ENCODE assay signal across 17 cellular contexts in the genomic region with DNA sequence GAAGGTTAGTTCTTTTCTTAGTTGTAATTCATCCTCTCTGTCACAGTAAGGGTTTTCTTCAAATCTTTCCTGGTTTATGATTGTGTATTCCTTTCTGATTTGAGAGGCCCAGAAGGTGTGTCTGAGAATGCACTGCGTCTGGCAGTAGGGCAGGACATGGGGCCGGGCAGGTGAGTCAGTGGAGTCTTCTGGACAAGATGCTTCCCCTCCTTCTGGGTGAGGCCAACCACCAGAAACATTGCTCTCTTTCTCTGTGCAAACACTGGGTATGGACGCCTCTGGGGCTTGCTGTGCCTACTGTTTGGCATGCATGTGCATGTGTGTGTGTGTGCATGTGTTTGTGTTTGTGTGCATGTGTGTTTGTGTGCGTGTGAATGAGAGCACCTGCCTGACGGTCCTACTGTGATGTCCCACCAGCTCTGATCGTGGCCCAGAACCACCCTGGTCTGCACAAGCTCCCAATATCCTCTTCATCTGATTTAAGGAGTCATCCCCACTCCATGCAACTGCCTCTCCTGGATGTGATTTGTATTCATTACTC.
DNase-seq lines count a peak whose midpoint lies in the region; ATAC-seq and TF ChIP-seq lines count a peak whose summit lies in the region.
"Had no signal": no experiment of that assay in that cellular context is flagged by ENCODE, and none has a peak within 500 bp of the region (broad histone marks: within the 10 kb centered on the region; RNA-seq: fewer than 3 reads in every experiment).

No MANE protein-coding gene starts in this region.

- H3K27me3 ChIP-seq in IMR-90 (ENCODE audit: control insufficient read depth, insufficient read depth, low read length) (no peaks in the 10 kb centered on the region), mammary epithelial cell (ENCODE audit: insufficient read depth, low read length) (no peaks in the 10 kb centered on the region), foreskin keratinocyte (no peaks in the 10 kb centered on the region), suprapubic skin (no peaks in the 10 kb centered on the region), neuronal stem cell (ENCODE audit: control insufficient read depth in 3 of 3, insufficient read depth in 3 of 3, low read depth in 1 of 3, low read length in 3 of 3) (no peaks in the 10 kb centered on the region)
- H3K27me3 ChIP-seq: MG63 had no signal

- 60% methylated on average over 2 of the region's 6 CpGs; no CpG with 5 or more reads in 1 of the 2 experiments for WGBS in IMR-90 (ENCODE audit: extremely low coverage in 2 of 2, insufficient read length in 1 of 2), 2 experiments
- WGBS in mammary epithelial cell (ENCODE audit: low coverage, missing lambda C conversion rate), result 33% methylated on average over 6 of the region's 6 CpGs
- 62% methylated on average over 6 of the region's 6 CpGs for WGBS in suprapubic skin
- WGBS in neuronal stem cell (ENCODE audit: extremely low coverage in 2 of 2, insufficient read length in 2 of 2, insufficient replicate concordance in 1 of 2), 2 donors, result no CpG with 5 or more reads among the region's 6 CpGs

- no peak overlapping the region for H2BK12ac ChIP-seq in neuronal stem cell (ENCODE audit: low read length)

- no peak overlapping the region for H3K4me3 ChIP-seq in IMR-90 (ENCODE audit: insufficient read depth, low read depth, low read length)
- H3K4me3 ChIP-seq in mammary epithelial cell (replicated peaks in 1 of 3; ENCODE audit: insufficient read depth in 1 of 3, low read depth in 2 of 3, low read length in 3 of 3), result no peak overlapping the region
- no peak overlapping the region for H3K4me3 ChIP-seq in suprapubic skin
- H3K4me3 ChIP-seq in neuronal stem cell (ENCODE audit: low read length in 2 of 2), result peak overlapping the region in 1 of 2 donors; percentile 22
- no peak overlapping the region for H3K4me3 ChIP-seq in foreskin fibroblast (ENCODE audit: low read depth in 1 of 2, low read length in 2 of 2)
- H3K4me3 ChIP-seq: GM12878, MG63 had no signal

- in situ Hi-C loops in IMR-90 (cut with MboI; ENCODE audit: low sequenced_read_pairs), result no loop called here
- in situ Hi-C loops in mammary epithelial cell (cut with MboI; ENCODE audit: low sequenced_read_pairs in 2 of 2), result no loop called here

- H3K9ac ChIP-seq in IMR-90 (ENCODE audit: low read depth, low read length) (no peak overlapping the region), mammary epithelial cell (ENCODE audit: insufficient read depth, low read length) (peak overlapping the region; percentile 79), neuronal stem cell (ENCODE audit: low read depth, low read length, poor library complexity) (no peak overlapping the region)

- no peaks in the 10 kb centered on the region for H3K79me2 ChIP-seq in mammary epithelial cell (ENCODE audit: insufficient read depth, low read length)

- CTCF ChIA-PET in IMR-90 (lab: Yijun Ruan, JAX) (no interaction called here), mammary epithelial cell (lab: Charles Lee; ENCODE audit: low non-redundant PET) (no interaction called here)

- H4K91ac ChIP-seq in IMR-90 (ENCODE audit: insufficient read depth, low read depth, low read length) (no peak overlapping the region), neuronal stem cell (ENCODE audit: low read depth, low read length, poor library complexity) (no peak overlapping the region)

- H3K23ac ChIP-seq in IMR-90 (ENCODE audit: low read depth, low read length), result no peak overlapping the region
- H3K23ac ChIP-seq in neuronal stem cell (ENCODE audit: low read depth, low read length, poor library complexity), result no peak overlapping the region

- H3K56ac ChIP-seq in IMR-90 (ENCODE audit: extremely low read depth, insufficient read depth, low read length), result no peak overlapping the region

- TF ChIP-seq CTCF in IMR-90 (conservative IDR thresholded peaks at IDR 0.05; ENCODE audit: low read depth, low read length) (no peak), mammary epithelial cell (conservative IDR thresholded peaks at IDR 0.05 in 1 of 2, IDR thresholded peaks at IDR 0.05 in 1 of 2; ENCODE audit: extremely low read depth in 1 of 2, insufficient read depth in 1 of 2, low read depth in 1 of 2, low read length in 2 of 2) (no peak), foreskin keratinocyte (conservative IDR thresholded peaks at IDR 0.05) (no peak), suprapubic skin (IDR thresholded peaks at IDR 0.05) (no peak), foreskin fibroblast (IDR thresholded peaks at IDR 0.05; ENCODE audit: low read depth, low read length) (no peak)

- H3K9me3 Mint-ChIP-seq in activated T-cell treated with anti-CD3 and anti-CD28 coated beads, Interleukin-2, amount 50 U/mL, for 72 hours, result peaks cover 16 to 22% of the 10 kb centered on the region in 2 donors

- intact Hi-C loops in IMR-90 (cut with micrococcal nuclease), result no loop called here
- intact Hi-C loops in mammary epithelial cell (cut with micrococcal nuclease), result loop anchor here (5.0 kb wide), 1 partner anchor 231 kb away; a partner anchor contains a TSS

- no peak overlapping the region for H2BK20ac ChIP-seq in IMR-90 (ENCODE audit: low read depth, low read length)

- no peak overlapping the region for H2AFZ ChIP-seq in IMR-90 (replicated peaks; ENCODE audit: low read length, poor library complexity)
- no peak overlapping the region for H2AFZ ChIP-seq in mammary epithelial cell (ENCODE audit: low read depth, low read length)
- H2AFZ ChIP-seq in neuronal stem cell (ENCODE audit: low read length), result no peak overlapping the region

- TF ChIP-seq EP300 in suprapubic skin (IDR thresholded peaks at IDR 0.05), result no peak

- H3K4me1 Mint-ChIP-seq in activated T-cell treated with anti-CD3 and anti-CD28 coated beads, Interleukin-2, amount 50 U/mL, for 72 hours (ENCODE audit: low read depth), result peaks cover 18% of the 10 kb centered on the region

- H3K9me3 ChIP-seq in IMR-90 (ENCODE audit: control insufficient read depth, insufficient read depth, low read length), result peaks cover 20% of the 10 kb centered on the region
- H3K9me3 ChIP-seq in mammary epithelial cell (replicated peaks; ENCODE audit: insufficient read depth, low read length), result peaks cover 20% of the 10 kb centered on the region
- peaks cover 16% of the 10 kb centered on the region for H3K9me3 ChIP-seq in suprapubic skin
- H3K9me3 ChIP-seq in neuronal stem cell (replicated peaks in 1 of 2; ENCODE audit: control insufficient read depth in 2 of 2, insufficient read depth in 1 of 2, low read depth in 1 of 2, low read length in 2 of 2), result peaks cover 10 to 24% of the 10 kb centered on the region in 2 donors

- H2AK9ac ChIP-seq in IMR-90 (replicated peaks; ENCODE audit: low read depth, low read length, poor library complexity), result no peak overlapping the region

- H3K79me1 ChIP-seq in IMR-90 (ENCODE audit: low read depth in 1 of 2, low read length in 2 of 2) (no peaks in the 10 kb centered on the region), neuronal stem cell (ENCODE audit: low read depth, low read length) (no peaks in the 10 kb centered on the region)

- H2AK5ac ChIP-seq in IMR-90 (ENCODE audit: low read depth, low read length), result peak overlapping the region; percentile 27; the same call in 1 of the 2 replicates
- no peak overlapping the region for H2AK5ac ChIP-seq in neuronal stem cell (ENCODE audit: low read depth, low read length)

- H3K36me3 Mint-ChIP-seq in activated T-cell treated with anti-CD3 and anti-CD28 coated beads, Interleukin-2, amount 50 U/mL, for 72 hours (ENCODE audit: insufficient read depth in 2 of 2), result peaks cover 29 to 42% of the 10 kb centered on the region in 2 donors

- no peak overlapping the region for H3K4me3 Mint-ChIP-seq in activated T-cell treated with anti-CD3 and anti-CD28 coated beads, Interleukin-2, amount 50 U/mL, for 72 hours

- H3K36me3 ChIP-seq in IMR-90 (ENCODE audit: control insufficient read depth, insufficient read depth, low read length) (no peaks in the 10 kb centered on the region), mammary epithelial cell (ENCODE audit: insufficient read depth, low read length) (no peaks in the 10 kb centered on the region), suprapubic skin (no peaks in the 10 kb centered on the region), neuronal stem cell (replicated peaks in 1 of 2; ENCODE audit: control insufficient read depth in 2 of 2, insufficient read depth in 2 of 2, low read length in 2 of 2) (peaks cover 0 to 1% of the 10 kb centered on the region in 2 donors)
- H3K36me3 ChIP-seq: MG63 had no signal

- H3K27ac Mint-ChIP-seq in activated T-cell treated with anti-CD3 and anti-CD28 coated beads, Interleukin-2, amount 50 U/mL, for 72 hours, result no peak overlapping the region
- H3K27ac Mint-ChIP-seq: CD4-positive, alpha-beta T cell had no signal

- H4K5ac ChIP-seq in IMR-90 (ENCODE audit: low read depth, low read length), result no peak overlapping the region

- no peak overlapping the region for H3K14ac ChIP-seq in IMR-90 (replicated peaks; ENCODE audit: low read depth, low read length)
- no peak overlapping the region for H3K14ac ChIP-seq in neuronal stem cell (ENCODE audit: low read length)

- H2BK15ac ChIP-seq in IMR-90 (ENCODE audit: low read depth, low read length) (no peak overlapping the region), neuronal stem cell (ENCODE audit: low read length) (no peak overlapping the region)

- ATAC-seq in IMR-90 (ENCODE audit: low read depth) (no peak), foreskin keratinocyte (peak; percentile 62)
- ATAC-seq in activated T-cell treated with anti-CD3 and anti-CD28 coated beads, Interleukin-2, amount 50 U/mL, for 72 hours (replicated peaks in 1 of 2), result no peak
- ATAC-seq: GM12878, HCT116 had no signal

- no peak for TF ChIP-seq RAD21 in IMR-90 (IDR thresholded peaks at IDR 0.05; ENCODE audit: low read length)

- no peak overlapping the region for H4K8ac ChIP-seq in IMR-90 (ENCODE audit: low read depth in 2 of 2, low read length in 2 of 2)
- no peak overlapping the region for H4K8ac ChIP-seq in neuronal stem cell (ENCODE audit: low read depth, low read length)

- H3K4ac ChIP-seq in IMR-90 (ENCODE audit: low read depth, low read length), result no peak overlapping the region
- H3K4ac ChIP-seq in neuronal stem cell (ENCODE audit: low read length), result no peak overlapping the region

- POLR2A ChIA-PET in IMR-90 (lab: Charles Lee; ENCODE audit: unreplicated experiment), result no interaction called here

- DNase-seq in IMR-90 (no peak), mammary epithelial cell (peak; percentile 92), foreskin keratinocyte (peak; percentile 87 to 90), suprapubic skin (ENCODE audit: low spot score in 2 of 2) (no peak), neuronal stem cell (ENCODE audit: low spot score) (no peak), HUDEP-2 (lab: John Stamatoyannopoulos, UW; ENCODE audit: unreplicated experiment in 76 of 76) (no peak), foreskin fibroblast (no peak)
- DNase-seq in activated T-cell treated with anti-CD3 and anti-CD28 coated beads, Interleukin-2, amount 50 U/mL, for 72 hours, result no peak
- DNase-seq: CD4-positive, alpha-beta T cell; DMS79; KG1; MG63; NCI-H1092 treated with DMSO at 0.1 percent for 48 hours; NCI-H1694; NCI-H774 had no signal

- peaks cover 31% of the 10 kb centered on the region for H3K27me3 Mint-ChIP-seq in activated T-cell treated with anti-CD3 and anti-CD28 coated beads, Interleukin-2, amount 50 U/mL, for 72 hours (ENCODE audit: low read depth)

- H3K4me1 ChIP-seq in IMR-90 (ENCODE audit: control insufficient read depth, insufficient read depth, low read length) (no peaks in the 10 kb centered on the region), mammary epithelial cell (ENCODE audit: insufficient read depth, low read length) (peaks cover 39% of the 10 kb centered on the region), foreskin keratinocyte (peaks cover 32% of the 10 kb centered on the region), suprapubic skin (peaks cover 31% of the 10 kb centered on the region), neuronal stem cell (ENCODE audit: control insufficient read depth in 2 of 2, insufficient read depth in 1 of 2, low read depth in 1 of 2, low read length in 2 of 2) (no peaks in the 10 kb centered on the region)

- H2BK5ac ChIP-seq in IMR-90 (ENCODE audit: low read depth, low read length, poor library complexity, severe bottlenecking) (no peak overlapping the region), neuronal stem cell (ENCODE audit: low read length) (no peak overlapping the region)

- H3K9me1 ChIP-seq in IMR-90 (ENCODE audit: insufficient read depth, low read length), result no peaks in the 10 kb centered on the region

- H4K20me1 ChIP-seq in IMR-90 (ENCODE audit: insufficient read depth, low read length) (no peaks in the 10 kb centered on the region), mammary epithelial cell (ENCODE audit: insufficient read depth, low read length) (no peaks in the 10 kb centered on the region)

- no peak overlapping the region for H3K18ac ChIP-seq in IMR-90 (ENCODE audit: low read depth, low read length)
- no peak overlapping the region for H3K18ac ChIP-seq in neuronal stem cell (ENCODE audit: low read length)

- H2BK120ac ChIP-seq in IMR-90 (ENCODE audit: low read depth, low read length) (no peak overlapping the region), neuronal stem cell (ENCODE audit: low read depth, low read length) (no peak overlapping the region)

- TF ChIP-seq POLR2A in IMR-90 (IDR thresholded peaks at IDR 0.05; ENCODE audit: low read depth, low read length) (no peak), suprapubic skin (IDR thresholded peaks at IDR 0.05) (no peak)

- dilution Hi-C loops in IMR-90 (cut with HindIII; ENCODE audit: low sequenced_read_pairs, unreplicated experiment) (no loop called here), mammary epithelial cell (cut with HindIII; ENCODE audit: low sequenced_read_pairs) (no loop called here)

- no peak overlapping the region for H3K27ac ChIP-seq in IMR-90 (ENCODE audit: insufficient read depth, low read length)
- peak overlapping the region; percentile 99 for H3K27ac ChIP-seq in mammary epithelial cell (ENCODE audit: insufficient read depth, low read depth, low read length)
- peak overlapping the region; percentile 97 for H3K27ac ChIP-seq in foreskin keratinocyte
- H3K27ac ChIP-seq in suprapubic skin, result peak overlapping the region; percentile 64
- no peak overlapping the region for H3K27ac ChIP-seq in neuronal stem cell (replicated peaks; ENCODE audit: low read length)

- BruUV-seq in IMR-90 (replicated peaks; lab: Mats Ljungman, UMichigan) (no TSS peak), mammary epithelial cell (replicated peaks; lab: Mats Ljungman, UMichigan) (no TSS peak)

- H3K4me2 ChIP-seq in IMR-90 (ENCODE audit: low read depth, low read length), result no peak overlapping the region
- H3K4me2 ChIP-seq in mammary epithelial cell (ENCODE audit: insufficient read depth, low read depth, low read length), result peak overlapping the region; percentile 71
- no peak overlapping the region for H3K4me2 ChIP-seq in neuronal stem cell (ENCODE audit: insufficient read depth, low read length, poor library complexity, severe bottlenecking)

Comparison
In these comparisons a context has a peak if more than half of its experiments do, and no peak if none do; other contexts are left out.
1. DNase-seq: peak in mammary epithelial cell (single experiment) and foreskin keratinocyte (2 of 2); none in IMR-90 (single experiment), suprapubic skin (0 of 2), neuronal stem cell (single experiment), activated T-cell treated with anti-CD3 and anti-CD28 coated beads, Interleukin-2, amount 50 U/mL, for 72 hours (0 of 2), HUDEP-2 (0 of 76) and foreskin fibroblast (0 of 2).
2. H3K27ac ChIP-seq: peak in mammary epithelial cell (single experiment), foreskin keratinocyte (single experiment) and suprapubic skin (single experiment); none in IMR-90 (single experiment) and neuronal stem cell (single experiment).